In genomic region chr4:83591730-83592129, GRCh38 we compare ENCODE assay signal across 1 cellular context.
TF ChIP-seq lines count a peak whose summit lies in the region.

No MANE protein-coding gene starts in this region.

TF ChIP-seq in HepG2, 621 proteins besides CTCF, POLR2A, EP300 and RAD21 (continued from another document):
- TF ChIP-seq MEF2D (CRISPR knock-in tag; IDR thresholded peaks at IDR 0.05) (no peak), MAFK (conservative IDR thresholded peaks at IDR 0.05 in 1 of 2, IDR thresholded peaks at IDR 0.05 in 1 of 2; ENCODE audit: low read length in 2 of 2) (peak; percentile 70 to 82; a peak in 3 of 4 replicates), ZNF547 (CRISPR knock-in tag; IDR thresholded peaks at IDR 0.05) (no peak)
TF ChIP-seq in HepG2: peak in this region for 2.
